In genomic region chr1:5005171-5005570, GRCh38 we compare ENCODE assay signal across 35 cellular contexts.
"Had no signal": no experiment of that assay in that cellular context is flagged by ENCODE, and none has a peak within 500 bp of the region (broad histone marks: within the 10 kb centered on the region; RNA-seq: fewer than 3 reads in every experiment).

No MANE protein-coding gene starts in this region.

- H3K9ac ChIP-seq: KMS-11 had no signal

- H3K9me3 ChIP-seq: MG63 had no signal

- H3K36me3 ChIP-seq: MG63 had no signal

- H3K4me2 ChIP-seq: KMS-11 had no signal

- H3K4me3 ChIP-seq: MG63 had no signal

- DNase-seq: Karpas-422, Kasumi-1, MG63, MM.1S, MV-4-11, NCI-H1048, NCI-H1092, NCI-H1092 treated with DMSO at 0.1 percent for 48 hours, NCI-H1105, NCI-H1105 treated with DMSO at 0.1 percent for 48 hours, NCI-H1417, NCI-H1417 treated with DMSO at 0.1 percent for 48 hours, NCI-H1436, NCI-H1436 treated with DMSO at 0.1 percent for 48 hours, NCI-H146, NCI-H1694, NCI-H1694 treated with DMSO at 0.1 percent for 48 hours, NCI-H187, NCI-H187 treated with DMSO at 0.1 percent for 48 hours, NCI-H1930, NCI-H2029, NCI-H2029 treated with DMSO at 0.1 percent for 48 hours, NCI-H2081, NCI-H2081 treated with DMSO at 0.1 percent for 48 hours, NCI-H2107, NCI-H2171, NCI-H2171 treated with DMSO at 0.1 percent for 48 hours, NCI-H2227 treated with DMSO at 0.1 percent for 48 hours, NCI-H226, NCI-H345, NCI-H446, NCI-H446 treated with DMSO at 0.1 percent for 48 hours, NCI-H510A, NCI-H510A treated with DMSO at 0.1 percent for 48 hours had no signal

- H3K27ac ChIP-seq: KMS-11 had no signal

- H3K27me3 ChIP-seq: MG63 had no signal
